9 cellular contexts compared by ENCODE assay signal in the genomic region with DNA sequence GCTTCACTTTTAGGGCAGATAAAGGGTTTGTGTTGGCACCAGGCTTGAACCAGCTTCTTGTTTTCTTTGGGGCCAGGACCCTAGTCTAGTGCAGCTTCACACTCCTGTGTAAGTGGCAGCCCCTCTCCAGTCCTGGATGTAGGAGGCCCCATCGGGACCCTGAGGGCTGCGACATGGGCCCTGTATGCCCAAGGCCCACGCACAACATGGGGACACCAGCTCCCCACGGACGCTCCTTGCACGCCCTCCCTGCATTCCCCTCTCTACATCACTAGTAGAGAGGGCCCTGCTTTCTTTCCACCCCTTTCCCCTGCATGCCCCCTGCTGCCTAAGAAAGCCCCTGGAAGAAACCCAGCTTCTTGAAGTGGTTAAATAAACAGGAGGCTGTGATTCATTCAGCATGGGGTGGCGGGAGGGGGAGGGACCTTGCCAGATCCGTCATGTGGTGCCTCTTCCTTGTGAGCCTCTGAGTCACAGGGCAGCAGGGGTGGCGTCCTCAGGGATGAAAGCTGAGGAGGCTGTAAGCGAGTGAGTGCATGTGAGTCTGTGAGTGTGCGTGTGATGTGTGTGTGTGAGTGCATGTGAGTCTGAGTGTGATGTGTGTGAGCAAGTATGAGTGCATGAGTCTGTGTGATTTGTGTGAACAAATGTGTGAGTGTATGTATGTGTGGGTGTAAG. TPM values are rescaled to one million over a fixed set of nuclear protein-coding genes. Genes with fewer than 3 reads are reported as not detected.
DNase-seq lines count a peak whose midpoint lies in the region; ATAC-seq and TF ChIP-seq lines count a peak whose summit lies in the region.
"Had no signal": no experiment of that assay in that cellular context is flagged by ENCODE, and none has a peak within 500 bp of the region (broad histone marks: within the 10 kb centered on the region; RNA-seq: fewer than 3 reads in every experiment).

No MANE protein-coding gene starts in this region.

- no peaks in the 10 kb centered on the region for H3K27me3 ChIP-seq in body of pancreas

- no peak for TF ChIP-seq POLR2A in body of pancreas (IDR thresholded peaks at IDR 0.05)

- intact Hi-C loops in body of pancreas (cut with DNase I): no loop called here

- no peaks in the 10 kb centered on the region for H3K4me1 ChIP-seq in body of pancreas

- peak; percentile 96 for DNase-seq in AG20443 (ENCODE audit: low spot score)
- peak; percentile 54 for DNase-seq in NCI-H1436 (lab: John Stamatoyannopoulos, UW)
- DNase-seq in body of pancreas: peak; percentile 55 to 81 (median 66)
- DNase-seq in kidney tubule cell (ENCODE audit: low spot score): peak; percentile 94
- peak; percentile 6 for DNase-seq in stimulated activated CD8-positive, alpha-beta memory T cell treated with anti-CD3 and anti-CD28 coated beads, Interleukin-12 subunit alpha, Interleukin-12 subunit beta, amount 100 ng/mL, for 1 hour (ENCODE audit: low read depth)

- H3K4me3 ChIP-seq in body of pancreas: no peak overlapping the region
- H3K4me3 ChIP-seq: dorsolateral prefrontal cortex had no signal

- H3K36me3 ChIP-seq in body of pancreas (replicated peaks in 1 of 2; ENCODE audit: insufficient read depth in 1 of 2, low read depth in 2 of 2): no peaks in the 10 kb centered on the region

- no peaks in the 10 kb centered on the region for H3K9me3 ChIP-seq in body of pancreas

- no peak overlapping the region for H3K27ac ChIP-seq in body of pancreas

- 49 to 53% methylated on average over 11 of the region's 11 CpGs for WGBS in body of pancreas, 2 donors

- ATAC-seq in body of pancreas (peak; percentile 73), GM18907 (IDR thresholded peaks at IDR 0.05; ENCODE audit: unreplicated experiment) (no peak), HG03432 (IDR thresholded peaks at IDR 0.05; ENCODE audit: unreplicated experiment) (no peak), GM21360 (IDR thresholded peaks at IDR 0.05; ENCODE audit: unreplicated experiment) (no peak)

- TF ChIP-seq CTCF in body of pancreas (IDR thresholded peaks at IDR 0.05): no peak

RNA-seq across cellular contexts. Expression of a gene that starts 42.5 kb away (rescaled TPM):
- 10 to 100 TPM; 27.4 to 27.8 TPM for total RNA-seq in body of pancreas

Comparison
In these comparisons a context has a peak if more than half of its experiments do, and no peak if none do; other contexts are left out.
1. DNase-seq: peak in every context shown above with its lines; median percentile 96 in AG20443; 94 in kidney tubule cell; 66 in body of pancreas; 54 in NCI-H1436; 6 in stimulated activated CD8-positive, alpha-beta memory T cell treated with anti-CD3 and anti-CD28 coated beads, Interleukin-12 subunit alpha, Interleukin-12 subunit beta, amount 100 ng/mL, for 1 hour.